Comparison of ENCODE assay signal across 11 cellular contexts in genomic region chr11:9687736-9688494, GRCh38. TPM values are rescaled to one million over a fixed set of nuclear protein-coding genes. Genes with fewer than 3 reads are reported as not detected.
DNase-seq lines count a peak whose midpoint lies in the region; ATAC-seq and TF ChIP-seq lines count a peak whose summit lies in the region.
"Had no signal": no experiment of that assay in that cellular context is flagged by ENCODE, and none has a peak within 500 bp of the region (broad histone marks: within the 10 kb centered on the region; RNA-seq: fewer than 3 reads in every experiment).

No MANE protein-coding gene starts in this region.

- peak overlapping the region; percentile 77; the same call in 1 of the 2 replicates for H3K27ac ChIP-seq in GM23248
- H3K27ac ChIP-seq in Peyer's patch = peak overlapping the region; percentile 59 to 80 (median 78)
- H3K27ac ChIP-seq in sigmoid colon = peak overlapping the region; percentile 60 to 75 (median 72)

- no peak overlapping the region for H3K9ac ChIP-seq in GM23248

- H3K4me3 Mint-ChIP-seq in stimulated activated naive B cell treated with anti-CD40 and anti-IgM and Interleukin-4, amounts not matched to agents 10 μg/mL and 1 μg/mL and 100 μg/mL, for 72 hours = no peak overlapping the region
- H3K4me3 Mint-ChIP-seq: stimulated activated memory B cell treated with anti-CD40 and anti-IgM and Interleukin-4, amounts not matched to agents 10 μg/mL and 1 μg/mL and 100 μg/mL, for 72 hours had no signal

- H3K4me1 Mint-ChIP-seq in stimulated activated naive B cell treated with anti-CD40 and anti-IgM and Interleukin-4, amounts not matched to agents 10 μg/mL and 1 μg/mL and 100 μg/mL, for 72 hours = peaks cover 30 to 38% of the 10 kb centered on the region in 2 donors

- peaks cover 54% of the 10 kb centered on the region for H3F3A ChIP-seq in GM23248 (ENCODE audit: insufficient read depth)

- H3K4me2 ChIP-seq in GM23248 (ENCODE audit: unreplicated experiment) = peak overlapping the region; percentile 26

- no peak for ATAC-seq in stimulated activated naive B cell treated with anti-CD40 and anti-IgM and Interleukin-4, amounts not matched to agents 10 μg/mL and 1 μg/mL and 100 μg/mL, for 72 hours (replicated peaks)
- ATAC-seq: stimulated activated memory B cell treated with anti-CD40 and anti-IgM and Interleukin-4, amounts not matched to agents 10 μg/mL and 1 μg/mL and 100 μg/mL, for 72 hours had no signal

- TF ChIP-seq CTCF in Peyer's patch (IDR thresholded peaks at IDR 0.05) (no peak), sigmoid colon (IDR thresholded peaks at IDR 0.05) (no peak)

- no peak overlapping the region for H2AFZ ChIP-seq in GM23248

- no peaks in the 10 kb centered on the region for H3K9me3 ChIP-seq in GM23248 (ENCODE audit: low read depth)
- no peaks in the 10 kb centered on the region for H3K9me3 ChIP-seq in Peyer's patch
- no peaks in the 10 kb centered on the region for H3K9me3 ChIP-seq in sigmoid colon

- 76 to 80% methylated on average over 2 of the region's 2 CpGs for WGBS in GM23248 (ENCODE audit: low coverage in 1 of 2, low lambda C conversion rate in 2 of 2, missing lambda C conversion rate in 2 of 2), 2 experiments
- 83 to 90% methylated on average over 2 of the region's 2 CpGs for WGBS in sigmoid colon, 2 donors

- H3K36me3 Mint-ChIP-seq in stimulated activated naive B cell treated with anti-CD40 and anti-IgM and Interleukin-4, amounts not matched to agents 10 μg/mL and 1 μg/mL and 100 μg/mL, for 72 hours = peaks cover 28 to 41% of the 10 kb centered on the region in 2 donors

- in situ Hi-C loops in GM23248 (cut with MboI) = no loop called here

- DNase-seq in GM23248 (peak; percentile 32), Peyer's patch (no peak), fibroblast of peridontal ligament (ENCODE audit: extremely low read depth) (peak; percentile 63), sigmoid colon (no peak), H7 (no peak), NCI-H2107 (lab: John Stamatoyannopoulos, UW) (no peak), COR-L47 (lab: John Stamatoyannopoulos, UW) (no peak)
- DNase-seq in stimulated activated naive B cell treated with anti-CD40 and anti-IgM and Interleukin-4, amounts not matched to agents 10 μg/mL and 1 μg/mL and 100 μg/mL, for 72 hours = no peak
- DNase-seq: DMS79, NCI-H510A had no signal

- H3K4me3 ChIP-seq in GM23248 (no peak overlapping the region), Peyer's patch (no peak overlapping the region), sigmoid colon (no peak overlapping the region), H7 (ENCODE audit: insufficient read depth, low read depth, low read length) (no peak overlapping the region)

- H3K79me2 ChIP-seq in GM23248 (ENCODE audit: insufficient read depth) = peaks cover 93% of the 10 kb centered on the region

- H3K27me3 Mint-ChIP-seq in stimulated activated naive B cell treated with anti-CD40 and anti-IgM and Interleukin-4, amounts not matched to agents 10 μg/mL and 1 μg/mL and 100 μg/mL, for 72 hours = no peaks in the 10 kb centered on the region
- H3K27me3 Mint-ChIP-seq: stimulated activated memory B cell treated with anti-CD40 and anti-IgM and Interleukin-4, amounts not matched to agents 10 μg/mL and 1 μg/mL and 100 μg/mL, for 72 hours had no signal

- H3K27ac Mint-ChIP-seq in stimulated activated naive B cell treated with anti-CD40 and anti-IgM and Interleukin-4, amounts not matched to agents 10 μg/mL and 1 μg/mL and 100 μg/mL, for 72 hours = no peak overlapping the region
- H3K27ac Mint-ChIP-seq: stimulated activated memory B cell treated with anti-CD40 and anti-IgM and Interleukin-4, amounts not matched to agents 10 μg/mL and 1 μg/mL and 100 μg/mL, for 72 hours had no signal

- intact Hi-C loops in sigmoid colon (cut with DNase I) = no loop called here

- no peaks in the 10 kb centered on the region for H3K9me2 ChIP-seq in GM23248 (ENCODE audit: insufficient read depth)

- no peak for TF ChIP-seq EP300 in sigmoid colon (IDR thresholded peaks at IDR 0.05)

- no peaks in the 10 kb centered on the region for H3K9me3 Mint-ChIP-seq in stimulated activated naive B cell treated with anti-CD40 and anti-IgM and Interleukin-4, amounts not matched to agents 10 μg/mL and 1 μg/mL and 100 μg/mL, for 72 hours
- H3K9me3 Mint-ChIP-seq: stimulated activated memory B cell treated with anti-CD40 and anti-IgM and Interleukin-4, amounts not matched to agents 10 μg/mL and 1 μg/mL and 100 μg/mL, for 72 hours had no signal

- H3K36me3 ChIP-seq in GM23248 (ENCODE audit: low read depth) = 0 out of 2 replicates have a peak, but pooled peaks cover 7% of the 10 kb centered on the region
- no peaks in the 10 kb centered on the region for H3K36me3 ChIP-seq in Peyer's patch
- H3K36me3 ChIP-seq in sigmoid colon = no peaks in the 10 kb centered on the region
- no peaks in the 10 kb centered on the region for H3K36me3 ChIP-seq in H7 (replicated peaks; ENCODE audit: control insufficient read depth, insufficient read depth, low read length)

- H3K27me3 ChIP-seq in GM23248 (replicated peaks; ENCODE audit: insufficient read depth) (no peaks in the 10 kb centered on the region), Peyer's patch (no peaks in the 10 kb centered on the region), sigmoid colon (no peaks in the 10 kb centered on the region), H7 (ENCODE audit: control insufficient read depth, insufficient read depth, low read length) (no peaks in the 10 kb centered on the region)

- peaks cover 54% of the 10 kb centered on the region for H3K4me1 ChIP-seq in GM23248 (ENCODE audit: insufficient read depth)
- H3K4me1 ChIP-seq in Peyer's patch = peaks cover 0 to 25% (median 15%) of the 10 kb centered on the region in 4 donors
- peaks cover 0 to 45% (median 30%) of the 10 kb centered on the region in 4 donors for H3K4me1 ChIP-seq in sigmoid colon

- TF ChIP-seq POLR2A in Peyer's patch (IDR thresholded peaks at IDR 0.05) (no peak), sigmoid colon (IDR thresholded peaks at IDR 0.05) (no peak)

- H4K20me1 ChIP-seq in GM23248 (ENCODE audit: insufficient read depth) = no peaks in the 10 kb centered on the region; the same call in 1 of the 2 replicates

RNA-seq across cellular contexts. Expression of gene SWAP70, which starts 24.0 kb away (rescaled TPM):
- total RNA-seq in GM23248 (2014; rRNA removed; shearing (Covaris generic)) = 41.6 and 46.4 TPM in 2 replicates
- polyA plus RNA-seq in GM23248 (2016; fragmentation: Nextera tagmentation; extraction: Ambion mirVana) = 70.8 and 73.3 TPM in 2 replicates
- total RNA-seq in Peyer's patch = 10 to 100 TPM; 16.8 to 62.7 (median 26.1) TPM
- total RNA-seq in sigmoid colon = 10 to 100 TPM; 22.1 to 30.3 (median 28.6) TPM
- 10 to 100 TPM in 2 of 3 donors, 1 to 10 TPM in 1; 9.5 to 19.8 (median 10.8) TPM for polyA plus RNA-seq in sigmoid colon
- total RNA-seq in H7 (2014; rRNA removed; shearing (Covaris generic)) = 18.5 and 24.3 TPM in 2 replicates

Comparison
In these comparisons a context has a peak if more than half of its experiments do, and no peak if none do; other contexts are left out.
1. DNase-seq: peak in GM23248 (single experiment) and fibroblast of peridontal ligament (single experiment); none in Peyer's patch (0 of 3), sigmoid colon (single experiment), stimulated activated naive B cell treated with anti-CD40 and anti-IgM and Interleukin-4, amounts not matched to agents 10 μg/mL and 1 μg/mL and 100 μg/mL, for 72 hours (single experiment), H7 (single experiment), NCI-H2107 (single experiment) and COR-L47 (single experiment).
2. Peak in every context shown above with its lines, with median percentiles within 50 percentile points of each other: H3K27ac ChIP-seq.